Comparison of ENCODE assay signal across 1 cellular context in the genomic region with DNA sequence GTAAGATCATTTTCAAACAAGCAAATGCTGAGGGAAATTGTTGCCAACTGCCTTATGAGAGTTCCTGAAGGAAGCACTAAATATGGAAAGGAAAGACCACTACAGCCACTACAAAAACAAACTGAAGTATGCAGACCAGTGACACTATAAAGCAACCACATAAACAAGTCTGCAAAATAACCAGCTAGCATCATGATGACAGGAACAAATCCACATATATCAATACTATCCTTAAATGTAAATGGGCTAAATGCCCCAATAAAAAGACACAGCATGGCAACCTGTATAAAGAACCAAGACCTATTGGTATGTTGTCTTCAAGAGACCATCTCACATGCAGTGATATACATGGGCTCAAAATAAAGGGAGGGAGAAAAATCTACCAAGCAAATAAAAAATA.
"Had no signal": no experiment of that assay in that cellular context is flagged by ENCODE, and none has a peak within 500 bp of the region (broad histone marks: within the 10 kb centered on the region; RNA-seq: fewer than 3 reads in every experiment).

No MANE protein-coding gene starts in this region.

- ATAC-seq: GM12878 had no signal

- H3K4me3 ChIP-seq: GM12878 had no signal
